Comparison of ENCODE assay signal across 27 cellular contexts in the genomic region with DNA sequence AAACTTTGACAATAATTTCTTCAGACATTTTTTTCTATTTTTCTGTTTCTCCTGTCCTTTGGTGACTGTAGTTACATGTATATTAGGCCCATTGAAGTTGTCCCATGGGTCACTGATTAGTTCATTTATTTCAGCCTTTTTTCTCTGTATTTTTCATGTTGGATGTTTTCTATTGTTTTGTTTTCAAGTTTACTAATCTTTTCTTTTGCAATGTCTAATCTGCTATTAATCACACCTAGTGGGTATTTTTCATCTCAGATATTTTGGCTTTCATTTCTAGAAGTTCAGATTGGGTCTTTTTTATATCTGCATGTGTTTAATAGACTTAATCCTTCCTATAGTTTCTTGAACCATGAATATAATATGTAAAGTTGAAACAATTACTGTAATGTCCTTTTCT.
"Had no signal": no experiment of that assay in that cellular context is flagged by ENCODE, and none has a peak within 500 bp of the region (broad histone marks: within the 10 kb centered on the region; RNA-seq: fewer than 3 reads in every experiment).

No MANE protein-coding gene starts in this region.

- FAIRE-seq: pancreas, small intestine, urothelium cell line had no signal

- H3K9me3 ChIP-seq: neutrophil, pancreas, prostate gland, right lobe of liver, sigmoid colon, stomach, thoracic aorta, thyroid gland, tibial nerve, upper lobe of left lung, vagina had no signal

- ATAC-seq: naive thymus-derived CD8-positive, alpha-beta T cell; natural killer cell treated with Interleukin-12 subunit alpha and Interleukin-12 subunit beta and Interleukin-15 and Interleukin-18, amount 100 ng/mL, for 72 hours; pancreas; right cardiac atrium; right lobe of liver; stimulated activated effector memory CD8-positive, alpha-beta T cell treated with anti-CD3 and anti-CD28 coated beads, Interleukin-12 subunit alpha, Interleukin-12 subunit beta, amount 100 ng/mL, for 72 hours; stimulated activated naive B cell treated with anti-CD40 and anti-IgM and Interleukin-4, amounts not matched to agents 10 μg/mL and 1 μg/mL and 100 μg/mL, for 72 hours had no signal

- H3K27ac ChIP-seq: neutrophil, pancreas, prostate gland, right lobe of liver, sigmoid colon, stomach, thoracic aorta, thyroid gland, tibial nerve, upper lobe of left lung, vagina had no signal

- H3K4me3 ChIP-seq: pancreas, prostate gland, right lobe of liver, sigmoid colon, stomach, thoracic aorta, thyroid gland, tibial nerve, upper lobe of left lung, vagina had no signal

- DNase-seq: naive thymus-derived CD8-positive, alpha-beta T cell; nephron progenitor cell; nucleus accumbens; pancreas; retina; right lobe of liver; sigmoid colon; small intestine; stimulated activated CD4-positive, alpha-beta T cell treated with anti-CD3 and anti-CD28 coated beads, Interleukin-15, amount 100 ng/mL, for 24 hours; stimulated activated CD4-positive, alpha-beta T cell treated with anti-CD3 and anti-CD28 coated beads, Interleukin-2, amount 100 ng/mL, for 24 hours; stimulated activated CD4-positive, alpha-beta T cell treated with anti-CD3 and anti-CD28 coated beads, Interleukin-2, amount 100 ng/mL, for 48 hours; stimulated activated CD4-positive, alpha-beta T cell treated with anti-CD3 and anti-CD28 coated beads, Interleukin-4, amount 100 ng/mL, for 24 hours; stimulated activated naive B cell treated with anti-CD40 and anti-IgM and Interleukin-4, amounts not matched to agents 10 μg/mL and 1 μg/mL and 100 μg/mL, for 72 hours; stimulated activated naive CD4-positive, alpha-beta T cell treated with Interleukin-2 at 50 U/mL for 16 hours; stomach; thyroid gland; trophoblast cell; upper lobe of left lung had no signal

- H3K36me3 ChIP-seq: neutrophil, pancreas, prostate gland, right lobe of liver, sigmoid colon, stomach, thoracic aorta, thyroid gland, tibial nerve, upper lobe of left lung, vagina had no signal

- H3K4me1 ChIP-seq: pancreas, prostate gland, right lobe of liver, sigmoid colon, stomach, vagina had no signal

- H3K27me3 ChIP-seq: neutrophil, pancreas, right lobe of liver, sigmoid colon, stomach, thyroid gland, tibial nerve, upper lobe of left lung, vagina had no signal
